ENCODE assay signal across 1 cellular context in the genomic region with DNA sequence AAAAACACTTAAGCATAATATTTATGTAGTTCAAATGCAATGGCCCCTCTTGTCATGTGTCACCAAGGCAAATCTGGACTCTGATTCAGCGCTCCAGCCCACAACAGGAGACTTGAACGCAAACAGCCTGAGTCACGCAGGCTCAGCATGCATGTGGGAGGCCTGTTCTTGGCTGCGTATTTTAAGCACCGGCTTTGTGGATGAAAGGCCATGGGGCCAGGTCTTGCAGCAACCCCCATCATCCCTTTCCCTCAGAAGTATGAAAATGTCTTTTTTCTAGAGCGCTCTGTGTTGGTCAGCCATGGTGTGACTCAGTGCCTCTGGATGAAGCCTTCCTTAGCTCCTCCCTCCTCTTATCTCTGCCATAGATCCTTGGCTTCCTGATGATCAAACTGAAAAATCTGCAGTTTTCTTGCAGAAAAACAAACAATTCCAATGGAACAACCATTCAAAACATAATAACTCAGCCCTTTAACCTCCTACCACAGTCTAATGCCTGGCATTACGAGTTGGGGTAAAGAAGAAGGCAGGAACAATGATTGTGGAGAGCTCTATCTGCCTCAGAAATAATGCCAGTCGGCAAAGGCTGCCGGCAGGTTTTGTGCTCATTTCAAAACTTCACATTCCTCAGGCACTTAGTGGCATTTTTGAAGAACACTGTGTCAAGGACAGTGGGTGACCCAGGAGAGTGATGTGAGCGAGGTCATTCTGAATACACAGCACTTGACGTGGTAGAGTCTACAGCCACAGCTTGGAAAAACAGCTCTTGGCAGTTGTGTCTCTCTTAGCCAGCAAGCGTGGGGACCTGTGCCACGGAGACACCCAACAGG.
TF ChIP-seq lines count a peak whose summit lies in the region.

No MANE protein-coding gene starts in this region.

TF ChIP-seq in HepG2, 621 proteins besides CTCF, POLR2A, EP300 and RAD21 (continued from another document and continues in another):
- TF ChIP-seq PLRG1 (conservative IDR thresholded peaks at IDR 0.05), result no peak
- peak; percentile 32; the same call in 1 of the 2 replicates for TF ChIP-seq AHR (CRISPR knock-in tag; IDR thresholded peaks at IDR 0.05)
- no peak for TF ChIP-seq SIN3B (IDR thresholded peaks at IDR 0.05; ENCODE audit: low read length)
- TF ChIP-seq YY1 (IDR thresholded peaks at IDR 0.05; ENCODE audit: insufficient read depth, insufficient replicate concordance, low read depth, low read length), result peak; percentile 34
- TF ChIP-seq, protein P1, sequence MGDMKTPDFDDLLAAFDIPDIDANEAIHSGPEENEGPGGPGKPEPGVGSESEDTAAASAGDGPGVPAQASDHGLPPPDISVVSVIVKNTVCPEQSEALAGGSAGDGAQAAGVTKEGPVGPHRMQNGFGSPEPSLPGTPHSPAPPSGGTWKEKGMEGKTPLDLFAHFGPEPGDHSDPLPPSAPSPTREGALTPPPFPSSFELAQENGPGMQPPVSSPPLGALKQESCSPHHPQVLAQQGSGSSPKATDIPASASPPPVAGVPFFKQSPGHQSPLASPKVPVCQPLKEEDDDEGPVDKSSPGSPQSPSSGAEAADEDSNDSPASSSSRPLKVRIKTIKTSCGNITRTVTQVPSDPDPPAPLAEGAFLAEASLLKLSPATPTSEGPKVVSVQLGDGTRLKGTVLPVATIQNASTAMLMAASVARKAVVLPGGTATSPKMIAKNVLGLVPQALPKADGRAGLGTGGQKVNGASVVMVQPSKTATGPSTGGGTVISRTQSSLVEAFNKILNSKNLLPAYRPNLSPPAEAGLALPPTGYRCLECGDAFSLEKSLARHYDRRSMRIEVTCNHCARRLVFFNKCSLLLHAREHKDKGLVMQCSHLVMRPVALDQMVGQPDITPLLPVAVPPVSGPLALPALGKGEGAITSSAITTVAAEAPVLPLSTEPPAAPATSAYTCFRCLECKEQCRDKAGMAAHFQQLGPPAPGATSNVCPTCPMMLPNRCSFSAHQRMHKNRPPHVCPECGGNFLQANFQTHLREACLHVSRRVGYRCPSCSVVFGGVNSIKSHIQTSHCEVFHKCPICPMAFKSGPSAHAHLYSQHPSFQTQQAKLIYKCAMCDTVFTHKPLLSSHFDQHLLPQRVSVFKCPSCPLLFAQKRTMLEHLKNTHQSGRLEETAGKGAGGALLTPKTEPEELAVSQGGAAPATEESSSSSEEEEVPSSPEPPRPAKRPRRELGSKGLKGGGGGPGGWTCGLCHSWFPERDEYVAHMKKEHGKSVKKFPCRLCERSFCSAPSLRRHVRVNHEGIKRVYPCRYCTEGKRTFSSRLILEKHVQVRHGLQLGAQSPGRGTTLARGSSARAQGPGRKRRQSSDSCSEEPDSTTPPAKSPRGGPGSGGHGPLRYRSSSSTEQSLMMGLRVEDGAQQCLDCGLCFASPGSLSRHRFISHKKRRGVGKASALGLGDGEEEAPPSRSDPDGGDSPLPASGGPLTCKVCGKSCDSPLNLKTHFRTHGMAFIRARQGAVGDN (CRISPR knock-in tag; IDR thresholded peaks at IDR 0.05), result peak; percentile 66
- no peak for TF ChIP-seq ZNF672 (CRISPR knock-in tag; IDR thresholded peaks at IDR 0.05)
- TF ChIP-seq, protein P2, sequence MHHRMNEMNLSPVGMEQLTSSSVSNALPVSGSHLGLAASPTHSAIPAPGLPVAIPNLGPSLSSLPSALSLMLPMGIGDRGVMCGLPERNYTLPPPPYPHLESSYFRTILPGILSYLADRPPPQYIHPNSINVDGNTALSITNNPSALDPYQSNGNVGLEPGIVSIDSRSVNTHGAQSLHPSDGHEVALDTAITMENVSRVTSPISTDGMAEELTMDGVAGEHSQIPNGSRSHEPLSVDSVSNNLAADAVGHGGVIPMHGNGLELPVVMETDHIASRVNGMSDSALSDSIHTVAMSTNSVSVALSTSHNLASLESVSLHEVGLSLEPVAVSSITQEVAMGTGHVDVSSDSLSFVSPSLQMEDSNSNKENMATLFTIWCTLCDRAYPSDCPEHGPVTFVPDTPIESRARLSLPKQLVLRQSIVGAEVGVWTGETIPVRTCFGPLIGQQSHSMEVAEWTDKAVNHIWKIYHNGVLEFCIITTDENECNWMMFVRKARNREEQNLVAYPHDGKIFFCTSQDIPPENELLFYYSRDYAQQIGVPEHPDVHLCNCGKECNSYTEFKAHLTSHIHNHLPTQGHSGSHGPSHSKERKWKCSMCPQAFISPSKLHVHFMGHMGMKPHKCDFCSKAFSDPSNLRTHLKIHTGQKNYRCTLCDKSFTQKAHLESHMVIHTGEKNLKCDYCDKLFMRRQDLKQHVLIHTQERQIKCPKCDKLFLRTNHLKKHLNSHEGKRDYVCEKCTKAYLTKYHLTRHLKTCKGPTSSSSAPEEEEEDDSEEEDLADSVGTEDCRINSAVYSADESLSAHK (CRISPR knock-in tag; IDR thresholded peaks at IDR 0.05; ENCODE audit: borderline replicate concordance), result no peak
- no peak for TF ChIP-seq ZNF550 (CRISPR knock-in tag; IDR thresholded peaks at IDR 0.05; ENCODE audit: borderline replicate concordance)
- peak; percentile 31; the same call in 1 of the 2 replicates for TF ChIP-seq MEIS1 (CRISPR knock-in tag; IDR thresholded peaks at IDR 0.05; ENCODE audit: borderline replicate concordance)
- TF ChIP-seq, protein P3, sequence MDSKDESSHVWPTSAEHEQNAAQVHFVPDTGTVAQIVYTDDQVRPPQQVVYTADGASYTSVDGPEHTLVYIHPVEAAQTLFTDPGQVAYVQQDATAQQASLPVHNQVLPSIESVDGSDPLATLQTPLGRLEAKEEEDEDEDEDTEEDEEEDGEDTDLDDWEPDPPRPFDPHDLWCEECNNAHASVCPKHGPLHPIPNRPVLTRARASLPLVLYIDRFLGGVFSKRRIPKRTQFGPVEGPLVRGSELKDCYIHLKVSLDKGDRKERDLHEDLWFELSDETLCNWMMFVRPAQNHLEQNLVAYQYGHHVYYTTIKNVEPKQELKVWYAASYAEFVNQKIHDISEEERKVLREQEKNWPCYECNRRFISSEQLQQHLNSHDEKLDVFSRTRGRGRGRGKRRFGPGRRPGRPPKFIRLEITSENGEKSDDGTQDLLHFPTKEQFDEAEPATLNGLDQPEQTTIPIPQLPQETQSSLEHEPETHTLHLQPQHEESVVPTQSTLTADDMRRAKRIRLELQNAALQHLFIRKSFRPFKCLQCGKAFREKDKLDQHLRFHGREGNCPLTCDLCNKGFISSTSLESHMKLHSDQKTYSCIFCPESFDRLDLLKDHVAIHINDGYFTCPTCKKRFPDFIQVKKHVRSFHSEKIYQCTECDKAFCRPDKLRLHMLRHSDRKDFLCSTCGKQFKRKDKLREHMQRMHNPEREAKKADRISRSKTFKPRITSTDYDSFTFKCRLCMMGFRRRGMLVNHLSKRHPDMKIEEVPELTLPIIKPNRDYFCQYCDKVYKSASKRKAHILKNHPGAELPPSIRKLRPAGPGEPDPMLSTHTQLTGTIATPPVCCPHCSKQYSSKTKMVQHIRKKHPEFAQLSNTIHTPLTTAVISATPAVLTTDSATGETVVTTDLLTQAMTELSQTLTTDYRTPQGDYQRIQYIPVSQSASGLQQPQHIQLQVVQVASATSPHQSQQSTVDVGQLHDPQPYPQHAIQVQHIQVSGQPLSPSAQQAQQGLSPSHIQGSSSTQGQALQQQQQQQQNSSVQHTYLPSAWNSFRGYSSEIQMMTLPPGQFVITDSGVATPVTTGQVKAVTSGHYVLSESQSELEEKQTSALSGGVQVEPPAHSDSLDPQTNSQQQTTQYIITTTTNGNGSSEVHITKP (CRISPR knock-in tag; IDR thresholded peaks at IDR 0.05; ENCODE audit: low read depth), result peak; percentile 24; the same call in 1 of the 2 replicates
- TF ChIP-seq, protein P4, sequence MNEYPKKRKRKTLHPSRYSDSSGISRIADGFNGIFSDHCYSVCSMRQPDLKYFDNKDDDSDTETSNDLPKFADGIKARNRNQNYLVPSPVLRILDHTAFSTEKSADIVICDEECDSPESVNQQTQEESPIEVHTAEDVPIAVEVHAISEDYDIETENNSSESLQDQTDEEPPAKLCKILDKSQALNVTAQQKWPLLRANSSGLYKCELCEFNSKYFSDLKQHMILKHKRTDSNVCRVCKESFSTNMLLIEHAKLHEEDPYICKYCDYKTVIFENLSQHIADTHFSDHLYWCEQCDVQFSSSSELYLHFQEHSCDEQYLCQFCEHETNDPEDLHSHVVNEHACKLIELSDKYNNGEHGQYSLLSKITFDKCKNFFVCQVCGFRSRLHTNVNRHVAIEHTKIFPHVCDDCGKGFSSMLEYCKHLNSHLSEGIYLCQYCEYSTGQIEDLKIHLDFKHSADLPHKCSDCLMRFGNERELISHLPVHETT (CRISPR knock-in tag; conservative IDR thresholded peaks at IDR 0.05), result no peak
- no peak for TF ChIP-seq ZNF615 (CRISPR knock-in tag; IDR thresholded peaks at IDR 0.05; ENCODE audit: borderline replicate concordance)
- no peak for TF ChIP-seq KLF12 (CRISPR knock-in tag; IDR thresholded peaks at IDR 0.05; ENCODE audit: borderline replicate concordance)
- 0 out of 2 replicates have a peak, but pooled peaks have one; percentile 43 for TF ChIP-seq MIXL1 (CRISPR knock-in tag; IDR thresholded peaks at IDR 0.05)
- TF ChIP-seq ZFAT (CRISPR knock-in tag; conservative IDR thresholded peaks at IDR 0.05), result no peak
- TF ChIP-seq FOSL1 (CRISPR knock-in tag; IDR thresholded peaks at IDR 0.05; ENCODE audit: borderline replicate concordance), result peak; percentile 31; the same call in 1 of the 2 replicates
- no peak for TF ChIP-seq CHCHD3 (CRISPR knock-in tag; IDR thresholded peaks at IDR 0.05)
- TF ChIP-seq, protein P5, sequence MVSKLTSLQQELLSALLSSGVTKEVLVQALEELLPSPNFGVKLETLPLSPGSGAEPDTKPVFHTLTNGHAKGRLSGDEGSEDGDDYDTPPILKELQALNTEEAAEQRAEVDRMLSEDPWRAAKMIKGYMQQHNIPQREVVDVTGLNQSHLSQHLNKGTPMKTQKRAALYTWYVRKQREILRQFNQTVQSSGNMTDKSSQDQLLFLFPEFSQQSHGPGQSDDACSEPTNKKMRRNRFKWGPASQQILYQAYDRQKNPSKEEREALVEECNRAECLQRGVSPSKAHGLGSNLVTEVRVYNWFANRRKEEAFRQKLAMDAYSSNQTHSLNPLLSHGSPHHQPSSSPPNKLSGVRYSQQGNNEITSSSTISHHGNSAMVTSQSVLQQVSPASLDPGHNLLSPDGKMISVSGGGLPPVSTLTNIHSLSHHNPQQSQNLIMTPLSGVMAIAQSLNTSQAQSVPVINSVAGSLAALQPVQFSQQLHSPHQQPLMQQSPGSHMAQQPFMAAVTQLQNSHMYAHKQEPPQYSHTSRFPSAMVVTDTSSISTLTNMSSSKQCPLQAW (CRISPR knock-in tag; IDR thresholded peaks at IDR 0.05), result 0 out of 2 replicates have a peak, but pooled peaks have one; percentile 19
- TF ChIP-seq ZNF232 (CRISPR knock-in tag; IDR thresholded peaks at IDR 0.05; ENCODE audit: borderline replicate concordance), result peak; percentile 16; the same call in 1 of the 2 replicates
- TF ChIP-seq, protein P6, sequence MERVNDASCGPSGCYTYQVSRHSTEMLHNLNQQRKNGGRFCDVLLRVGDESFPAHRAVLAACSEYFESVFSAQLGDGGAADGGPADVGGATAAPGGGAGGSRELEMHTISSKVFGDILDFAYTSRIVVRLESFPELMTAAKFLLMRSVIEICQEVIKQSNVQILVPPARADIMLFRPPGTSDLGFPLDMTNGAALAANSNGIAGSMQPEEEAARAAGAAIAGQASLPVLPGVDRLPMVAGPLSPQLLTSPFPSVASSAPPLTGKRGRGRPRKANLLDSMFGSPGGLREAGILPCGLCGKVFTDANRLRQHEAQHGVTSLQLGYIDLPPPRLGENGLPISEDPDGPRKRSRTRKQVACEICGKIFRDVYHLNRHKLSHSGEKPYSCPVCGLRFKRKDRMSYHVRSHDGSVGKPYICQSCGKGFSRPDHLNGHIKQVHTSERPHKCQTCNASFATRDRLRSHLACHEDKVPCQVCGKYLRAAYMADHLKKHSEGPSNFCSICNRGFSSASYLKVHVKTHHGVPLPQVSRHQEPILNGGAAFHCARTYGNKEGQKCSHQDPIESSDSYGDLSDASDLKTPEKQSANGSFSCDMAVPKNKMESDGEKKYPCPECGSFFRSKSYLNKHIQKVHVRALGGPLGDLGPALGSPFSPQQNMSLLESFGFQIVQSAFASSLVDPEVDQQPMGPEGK (CRISPR knock-in tag; IDR thresholded peaks at IDR 0.05), result peak; percentile 30; the same call in 1 of the 2 replicates
- TF ChIP-seq NR2C2 (CRISPR knock-in tag; IDR thresholded peaks at IDR 0.05; ENCODE audit: borderline replicate concordance), result peak; percentile 57; the same call in 1 of the 2 replicates
- peak; percentile 27; the same call in 1 of the 2 replicates for TF ChIP-seq ZNF230 (CRISPR knock-in tag; IDR thresholded peaks at IDR 0.05)
- TF ChIP-seq, protein P7, sequence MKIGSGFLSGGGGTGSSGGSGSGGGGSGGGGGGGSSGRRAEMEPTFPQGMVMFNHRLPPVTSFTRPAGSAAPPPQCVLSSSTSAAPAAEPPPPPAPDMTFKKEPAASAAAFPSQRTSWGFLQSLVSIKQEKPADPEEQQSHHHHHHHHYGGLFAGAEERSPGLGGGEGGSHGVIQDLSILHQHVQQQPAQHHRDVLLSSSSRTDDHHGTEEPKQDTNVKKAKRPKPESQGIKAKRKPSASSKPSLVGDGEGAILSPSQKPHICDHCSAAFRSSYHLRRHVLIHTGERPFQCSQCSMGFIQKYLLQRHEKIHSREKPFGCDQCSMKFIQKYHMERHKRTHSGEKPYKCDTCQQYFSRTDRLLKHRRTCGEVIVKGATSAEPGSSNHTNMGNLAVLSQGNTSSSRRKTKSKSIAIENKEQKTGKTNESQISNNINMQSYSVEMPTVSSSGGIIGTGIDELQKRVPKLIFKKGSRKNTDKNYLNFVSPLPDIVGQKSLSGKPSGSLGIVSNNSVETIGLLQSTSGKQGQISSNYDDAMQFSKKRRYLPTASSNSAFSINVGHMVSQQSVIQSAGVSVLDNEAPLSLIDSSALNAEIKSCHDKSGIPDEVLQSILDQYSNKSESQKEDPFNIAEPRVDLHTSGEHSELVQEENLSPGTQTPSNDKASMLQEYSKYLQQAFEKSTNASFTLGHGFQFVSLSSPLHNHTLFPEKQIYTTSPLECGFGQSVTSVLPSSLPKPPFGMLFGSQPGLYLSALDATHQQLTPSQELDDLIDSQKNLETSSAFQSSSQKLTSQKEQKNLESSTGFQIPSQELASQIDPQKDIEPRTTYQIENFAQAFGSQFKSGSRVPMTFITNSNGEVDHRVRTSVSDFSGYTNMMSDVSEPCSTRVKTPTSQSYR (CRISPR knock-in tag; IDR thresholded peaks at IDR 0.05; ENCODE audit: borderline replicate concordance), result peak; percentile 61
- no peak; the same call in 1 of the 2 replicates for TF ChIP-seq HNF4G (IDR thresholded peaks at IDR 0.05; ENCODE audit: borderline replicate concordance, low read depth, low read length)
- peak; percentile 53; the same call in 1 of the 2 replicates for TF ChIP-seq HNF4G (CRISPR knock-in tag; IDR thresholded peaks at IDR 0.05; ENCODE audit: borderline replicate concordance, low read depth)
- TF ChIP-seq, protein P8, sequence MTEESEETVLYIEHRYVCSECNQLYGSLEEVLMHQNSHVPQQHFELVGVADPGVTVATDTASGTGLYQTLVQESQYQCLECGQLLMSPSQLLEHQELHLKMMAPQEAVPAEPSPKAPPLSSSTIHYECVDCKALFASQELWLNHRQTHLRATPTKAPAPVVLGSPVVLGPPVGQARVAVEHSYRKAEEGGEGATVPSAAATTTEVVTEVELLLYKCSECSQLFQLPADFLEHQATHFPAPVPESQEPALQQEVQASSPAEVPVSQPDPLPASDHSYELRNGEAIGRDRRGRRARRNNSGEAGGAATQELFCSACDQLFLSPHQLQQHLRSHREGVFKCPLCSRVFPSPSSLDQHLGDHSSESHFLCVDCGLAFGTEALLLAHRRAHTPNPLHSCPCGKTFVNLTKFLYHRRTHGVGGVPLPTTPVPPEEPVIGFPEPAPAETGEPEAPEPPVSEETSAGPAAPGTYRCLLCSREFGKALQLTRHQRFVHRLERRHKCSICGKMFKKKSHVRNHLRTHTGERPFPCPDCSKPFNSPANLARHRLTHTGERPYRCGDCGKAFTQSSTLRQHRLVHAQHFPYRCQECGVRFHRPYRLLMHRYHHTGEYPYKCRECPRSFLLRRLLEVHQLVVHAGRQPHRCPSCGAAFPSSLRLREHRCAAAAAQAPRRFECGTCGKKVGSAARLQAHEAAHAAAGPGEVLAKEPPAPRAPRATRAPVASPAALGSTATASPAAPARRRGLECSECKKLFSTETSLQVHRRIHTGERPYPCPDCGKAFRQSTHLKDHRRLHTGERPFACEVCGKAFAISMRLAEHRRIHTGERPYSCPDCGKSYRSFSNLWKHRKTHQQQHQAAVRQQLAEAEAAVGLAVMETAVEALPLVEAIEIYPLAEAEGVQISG (CRISPR knock-in tag; IDR thresholded peaks at IDR 0.05), result 0 out of 2 replicates have a peak, but pooled peaks have one; percentile 43
- TF ChIP-seq RBM22 (optimal IDR thresholded peaks at IDR 0.05; ENCODE audit: low read length), result no peak
